23 cellular contexts compared by ENCODE assay signal in genomic region chr17:74043976-74044375, GRCh38.
DNase-seq lines count a peak whose midpoint lies in the region; ATAC-seq, FAIRE-seq and TF ChIP-seq lines count a peak whose summit lies in the region.
"Had no signal": no experiment of that assay in that cellular context is flagged by ENCODE, and none has a peak within 500 bp of the region (broad histone marks: within the 10 kb centered on the region; RNA-seq: fewer than 3 reads in every experiment).

No MANE protein-coding gene starts in this region.

- no peak overlapping the region for H3K27ac Mint-ChIP-seq in MCF 10A (ENCODE audit: low read depth, unreplicated experiment)
- H3K27ac Mint-ChIP-seq: CD4-positive, CD25-positive, alpha-beta regulatory T cell; GM23338; HFFc6 had no signal

- TF ChIP-seq CTCF in MCF 10A (IDR thresholded peaks at IDR 0.05; ENCODE audit: unreplicated experiment) (no peak), mammary epithelial cell (conservative IDR thresholded peaks at IDR 0.05 in 1 of 2, IDR thresholded peaks at IDR 0.05 in 1 of 2; ENCODE audit: extremely low read depth in 1 of 2, insufficient read depth in 1 of 2, low read depth in 1 of 2, low read length in 2 of 2) (no peak), prostate gland (IDR thresholded peaks at IDR 0.05) (no peak), tibial nerve (IDR thresholded peaks at IDR 0.05) (no peak)

- H3K27me3 ChIP-seq in mammary epithelial cell (ENCODE audit: insufficient read depth, low read length) = no peaks in the 10 kb centered on the region
- H3K27me3 ChIP-seq in prostate gland (replicated peaks; ENCODE audit: insufficient read depth) = no peaks in the 10 kb centered on the region
- peaks cover 0 to 6% of the 10 kb centered on the region in 2 donors for H3K27me3 ChIP-seq in tibial nerve
- H3K27me3 ChIP-seq: BE2C had no signal

- H3K9me3 ChIP-seq in mammary epithelial cell (replicated peaks; ENCODE audit: insufficient read depth, low read length) (no peaks in the 10 kb centered on the region), prostate gland (no peaks in the 10 kb centered on the region), tibial nerve (no peaks in the 10 kb centered on the region)
- H3K9me3 ChIP-seq: BE2C, HAP-1 had no signal

- in situ Hi-C loops in mammary epithelial cell (cut with MboI; ENCODE audit: low sequenced_read_pairs in 2 of 2) = no loop called here

- H3K9me3 Mint-ChIP-seq in MCF 10A (ENCODE audit: unreplicated experiment) = no peaks in the 10 kb centered on the region
- H3K9me3 Mint-ChIP-seq: CD4-positive, CD25-positive, alpha-beta regulatory T cell; GM23338 had no signal

- POLR2A ChIA-PET in MCF 10A (lab: Yijun Ruan, JAX) = no interaction called here

- FAIRE-seq in urothelium cell line (lab: Jason Lieb, UNC) = peak; percentile 58
- FAIRE-seq: GM19239, HepG2 had no signal

- BruUV-seq in MCF 10A (replicated peaks; lab: Mats Ljungman, UMichigan) (no TSS peak), mammary epithelial cell (replicated peaks; lab: Mats Ljungman, UMichigan) (no TSS peak)

- peaks cover 10% of the 10 kb centered on the region for H3K4me1 Mint-ChIP-seq in MCF 10A (ENCODE audit: insufficient read depth, unreplicated experiment)
- H3K4me1 Mint-ChIP-seq: GM23338 had no signal

- DNase-seq in MCF 10A (ENCODE audit: unreplicated experiment) (peak; percentile 14), mammary epithelial cell (no peak), left lobe of liver (ENCODE audit: low spot score) (no peak), prostate gland (ENCODE audit: low spot score) (peak; percentile 36), urothelium cell line (ENCODE audit: low spot score) (no peak), head of caudate nucleus (no peak), tibial nerve (ENCODE audit: low spot score in 2 of 2) (no peak), cerebellar cortex (ENCODE audit: low spot score) (no peak)
- DNase-seq: BE2C; CD4-positive, CD25-positive, alpha-beta regulatory T cell; DMS153; DND-41; HFFc6; Karpas-422; NCI-H2029; NCI-H446; NCI-H526; SHP77 had no signal

- peak; percentile 16 for ATAC-seq in left lobe of liver
- ATAC-seq: GM23338, HepG2 had no signal

- dilution Hi-C loops in mammary epithelial cell (cut with HindIII; ENCODE audit: low sequenced_read_pairs) = no loop called here

- no peaks in the 10 kb centered on the region for H3K4me1 ChIP-seq in mammary epithelial cell (ENCODE audit: insufficient read depth, low read length)
- H3K4me1 ChIP-seq in prostate gland (replicated peaks) = no peaks in the 10 kb centered on the region
- no peaks in the 10 kb centered on the region for H3K4me1 ChIP-seq in tibial nerve
- H3K4me1 ChIP-seq: HAP-1 had no signal

- no peaks in the 10 kb centered on the region for H3K79me2 ChIP-seq in mammary epithelial cell (ENCODE audit: insufficient read depth, low read length)

- intact Hi-C loops in MCF 10A (cut with micrococcal nuclease) = no loop called here
- intact Hi-C loops in mammary epithelial cell (cut with micrococcal nuclease) = no loop called here
- intact Hi-C loops in prostate gland (cut with DNase I) = no loop called here
- intact Hi-C loops in head of caudate nucleus (cut with DNase I) = no loop called here

- no peak overlapping the region for H3K9ac ChIP-seq in mammary epithelial cell (ENCODE audit: insufficient read depth, low read length)

- H3K4me3 ChIP-seq in mammary epithelial cell (replicated peaks in 1 of 3; ENCODE audit: insufficient read depth in 1 of 3, low read depth in 2 of 3, low read length in 3 of 3) (no peak overlapping the region), prostate gland (no peak overlapping the region), tibial nerve (no peak overlapping the region)
- H3K4me3 ChIP-seq: GM23338, HAP-1 had no signal

- TF ChIP-seq POLR2A in prostate gland (IDR thresholded peaks at IDR 0.05) (no peak), tibial nerve (IDR thresholded peaks at IDR 0.05) (no peak)

- CTCF ChIA-PET in MCF 10A (lab: Yijun Ruan, JAX) = interaction anchor here (1.0 kb wide), 2 partner anchors 11 to 132 kb away, joined by 3 read pairs; no protein-coding TSS in a partner anchor
- CTCF ChIA-PET in mammary epithelial cell (lab: Charles Lee; ENCODE audit: low non-redundant PET) = no interaction called here

- H3K27ac ChIP-seq in mammary epithelial cell (ENCODE audit: insufficient read depth, low read depth, low read length) (no peak overlapping the region), prostate gland (no peak overlapping the region), tibial nerve (no peak overlapping the region)
- H3K27ac ChIP-seq: 22Rv1 had no signal

- H3K36me3 Mint-ChIP-seq in MCF 10A (ENCODE audit: insufficient read depth, unreplicated experiment) = no peaks in the 10 kb centered on the region
- H3K36me3 Mint-ChIP-seq: CD4-positive, CD25-positive, alpha-beta regulatory T cell had no signal

- H3K27me3 Mint-ChIP-seq in MCF 10A (ENCODE audit: insufficient read depth, unreplicated experiment) = peaks cover 44% of the 10 kb centered on the region

- H2AFZ ChIP-seq in mammary epithelial cell (ENCODE audit: low read depth, low read length) = no peak overlapping the region
- H2AFZ ChIP-seq: GM23338 had no signal

- H3K4me3 Mint-ChIP-seq in MCF 10A (ENCODE audit: unreplicated experiment) = no peak overlapping the region
- H3K4me3 Mint-ChIP-seq: CD4-positive, CD25-positive, alpha-beta regulatory T cell; GM23338; HFFc6 had no signal

- no peaks in the 10 kb centered on the region for H4K20me1 ChIP-seq in mammary epithelial cell (ENCODE audit: insufficient read depth, low read length)

- H3K36me3 ChIP-seq in mammary epithelial cell (ENCODE audit: insufficient read depth, low read length) (no peaks in the 10 kb centered on the region), prostate gland (no peaks in the 10 kb centered on the region), tibial nerve (no peaks in the 10 kb centered on the region)
- H3K36me3 ChIP-seq: BE2C, HAP-1 had no signal

- TF ChIP-seq EP300 in tibial nerve (IDR thresholded peaks at IDR 0.05) = no peak

- no peak overlapping the region for H3K4me2 ChIP-seq in mammary epithelial cell (ENCODE audit: insufficient read depth, low read depth, low read length)
- H3K4me2 ChIP-seq: GM23338 had no signal

- WGBS in mammary epithelial cell (ENCODE audit: low coverage, missing lambda C conversion rate) = 40% methylated on average over 3 of the region's 4 CpGs
- 26% methylated on average over 4 of the region's 4 CpGs for WGBS in prostate gland
- WGBS in tibial nerve, 2 donors = 78 to 94% methylated on average over 4 of the region's 4 CpGs

Comparison
In these comparisons a context has a peak if more than half of its experiments do, and no peak if none do; other contexts are left out.
1. DNase-seq: peak in MCF 10A (single experiment) and prostate gland (single experiment); none in mammary epithelial cell (single experiment), left lobe of liver (single experiment), urothelium cell line (single experiment), head of caudate nucleus (0 of 42), tibial nerve (0 of 2) and cerebellar cortex (single experiment).